ENCODE assay signal across 13 cellular contexts in the genomic region with DNA sequence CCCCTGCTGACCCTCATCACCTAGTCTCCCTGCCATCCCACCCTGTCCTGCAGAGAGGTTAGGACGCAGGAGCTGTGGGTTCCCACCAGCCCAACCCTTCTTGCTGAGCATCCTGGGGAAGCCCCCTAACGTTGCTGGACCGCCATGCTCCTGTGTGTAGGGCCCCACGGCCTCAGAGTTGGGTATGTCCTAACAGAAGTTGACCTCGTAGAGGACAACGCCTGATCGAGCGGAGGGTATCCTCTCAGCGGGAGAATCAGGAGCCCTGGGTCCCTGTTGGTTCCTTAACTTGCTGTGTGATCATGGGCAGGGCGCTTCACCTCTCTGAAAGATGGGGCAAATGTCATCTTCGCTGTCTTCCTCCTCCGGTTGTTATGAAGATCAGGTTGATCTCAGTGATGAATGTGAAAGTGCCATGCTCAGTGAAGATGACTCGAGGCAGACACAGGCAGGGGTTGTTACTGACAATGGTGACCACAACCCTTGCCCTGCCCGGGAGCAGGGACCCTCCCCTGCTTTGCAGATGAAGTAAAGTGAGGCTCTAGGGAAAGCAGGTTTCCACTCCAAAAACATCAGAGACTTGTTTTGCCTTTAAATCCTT. TPM values are rescaled to one million over a fixed set of nuclear protein-coding genes. Genes with fewer than 3 reads are reported as not detected.
DNase-seq lines count a peak whose midpoint lies in the region; ATAC-seq and TF ChIP-seq lines count a peak whose summit lies in the region.
"Had no signal": no experiment of that assay in that cellular context is flagged by ENCODE, and none has a peak within 500 bp of the region (broad histone marks: within the 10 kb centered on the region; RNA-seq: fewer than 3 reads in every experiment).

No MANE protein-coding gene starts in this region.

- DNase-seq in activated CD4-positive, alpha-beta T cell treated with anti-CD3 and anti-CD28 coated beads for 48 hours, result peak; percentile 69
- DNase-seq in activated CD4-positive, alpha-beta T cell treated with anti-CD3 and anti-CD28 coated beads, Interleukin-2, amount 50 U/mL, for 1 hour, result no peak
- DNase-seq in activated CD8-positive, alpha-beta T cell treated with anti-CD3 and anti-CD28 coated beads for 36 hours, result peak; percentile 74
- DNase-seq in central memory CD8-positive, alpha-beta T cell (ENCODE audit: low spot score in 2 of 2), result no peak
- no peak for DNase-seq in stimulated activated effector memory CD8-positive, alpha-beta T cell treated with anti-CD3 and anti-CD28 coated beads, Interleukin-12 subunit alpha, Interleukin-12 subunit beta, amount 100 ng/mL, for 72 hours (ENCODE audit: low spot score in 2 of 2)
- no peak for DNase-seq in NCI-H1417 (lab: John Stamatoyannopoulos, UW)
- DNase-seq in GM23248, result no peak
- DNase-seq: activated B cell treated with CpG ODN at 0.5 μM for 24 hours, head of caudate nucleus, kidney had no signal

- H3K27ac ChIP-seq in GM23248, result no peak overlapping the region

- H3K27me3 Mint-ChIP-seq in activated CD8-positive, alpha-beta T cell treated with anti-CD3 and anti-CD28 coated beads for 36 hours, result no peaks in the 10 kb centered on the region
- H3K27me3 Mint-ChIP-seq in central memory CD8-positive, alpha-beta T cell, result no peaks in the 10 kb centered on the region
- H3K27me3 Mint-ChIP-seq: activated B cell treated with CpG ODN at 0.5 μM for 24 hours had no signal

- H3K36me3 Mint-ChIP-seq in activated CD8-positive, alpha-beta T cell treated with anti-CD3 and anti-CD28 coated beads for 36 hours (ENCODE audit: low read depth), result peaks cover 34% of the 10 kb centered on the region
- H3K36me3 Mint-ChIP-seq in central memory CD8-positive, alpha-beta T cell (ENCODE audit: insufficient read depth), result peaks cover 9% of the 10 kb centered on the region
- no peaks in the 10 kb centered on the region for H3K36me3 Mint-ChIP-seq in stimulated activated effector memory CD8-positive, alpha-beta T cell treated with anti-CD3 and anti-CD28 coated beads, Interleukin-12 subunit alpha, Interleukin-12 subunit beta, amount 100 ng/mL, for 72 hours

- in situ Hi-C loops in GM23248 (cut with MboI), result no loop called here

- intact Hi-C loops in activated CD8-positive, alpha-beta T cell treated with anti-CD3 and anti-CD28 coated beads for 36 hours (cut with micrococcal nuclease), result no loop called here

- H3K9ac ChIP-seq in GM23248, result no peak overlapping the region

- H3K9me2 ChIP-seq in GM23248 (ENCODE audit: insufficient read depth), result no peaks in the 10 kb centered on the region

- no peaks in the 10 kb centered on the region for H3F3A ChIP-seq in GM23248 (ENCODE audit: insufficient read depth)

- no peaks in the 10 kb centered on the region for H3K4me1 ChIP-seq in GM23248 (ENCODE audit: insufficient read depth)

- H3K4me3 Mint-ChIP-seq in activated CD8-positive, alpha-beta T cell treated with anti-CD3 and anti-CD28 coated beads for 36 hours, result peak overlapping the region; percentile 78
- peak overlapping the region; percentile 79 for H3K4me3 Mint-ChIP-seq in central memory CD8-positive, alpha-beta T cell
- peak overlapping the region; percentile 44 for H3K4me3 Mint-ChIP-seq in stimulated activated effector memory CD8-positive, alpha-beta T cell treated with anti-CD3 and anti-CD28 coated beads, Interleukin-12 subunit alpha, Interleukin-12 subunit beta, amount 100 ng/mL, for 72 hours
- H3K4me3 Mint-ChIP-seq: activated B cell treated with CpG ODN at 0.5 μM for 24 hours had no signal

- WGBS in GM23248 (ENCODE audit: low coverage in 1 of 2, low lambda C conversion rate in 2 of 2, missing lambda C conversion rate in 2 of 2), 2 experiments, result 51 to 52% methylated on average over 14 of the region's 14 CpGs

- CTCF ChIA-PET in activated CD8-positive, alpha-beta T cell treated with anti-CD3 and anti-CD28 coated beads for 36 hours (lab: Charles Lee), result interaction anchor here (0.6 to 3.9 kb wide), 13 partner anchors 10 to 114 kb away, joined by 3 to 26 read pairs (median 4); no protein-coding TSS in a partner anchor

- peak; percentile 70 for ATAC-seq in activated CD8-positive, alpha-beta T cell treated with anti-CD3 and anti-CD28 coated beads for 36 hours
- ATAC-seq in central memory CD8-positive, alpha-beta T cell (replicated peaks; ENCODE audit: extremely low read depth, poor library complexity, severe bottlenecking), result peak; percentile 35
- peak; percentile 73 for ATAC-seq in stimulated activated effector memory CD8-positive, alpha-beta T cell treated with anti-CD3 and anti-CD28 coated beads, Interleukin-12 subunit alpha, Interleukin-12 subunit beta, amount 100 ng/mL, for 72 hours
- ATAC-seq in GM21786 (IDR thresholded peaks at IDR 0.05; ENCODE audit: unreplicated experiment), result no peak
- ATAC-seq: esophagus mucosa had no signal

- no peak overlapping the region for H3K4me3 ChIP-seq in GM23248

- H3K79me2 ChIP-seq in GM23248 (ENCODE audit: insufficient read depth), result no peaks in the 10 kb centered on the region

- no peak overlapping the region for H2AFZ ChIP-seq in GM23248

- no peaks in the 10 kb centered on the region for H3K9me3 ChIP-seq in GM23248 (ENCODE audit: low read depth)

- no peaks in the 10 kb centered on the region for H4K20me1 ChIP-seq in GM23248 (ENCODE audit: insufficient read depth)

- TF ChIP-seq CTCF in activated CD8-positive, alpha-beta T cell treated with anti-CD3 and anti-CD28 coated beads for 36 hours (IDR thresholded peaks at IDR 0.05), result no peak

- H3K27me3 ChIP-seq in GM23248 (replicated peaks; ENCODE audit: insufficient read depth), result peaks cover 3% of the 10 kb centered on the region; the same call in 1 of the 2 replicates

- H3K27ac Mint-ChIP-seq in activated CD8-positive, alpha-beta T cell treated with anti-CD3 and anti-CD28 coated beads for 36 hours, result peak overlapping the region; percentile 88
- H3K27ac Mint-ChIP-seq in central memory CD8-positive, alpha-beta T cell (ENCODE audit: low read depth), result peak overlapping the region; percentile 92
- H3K27ac Mint-ChIP-seq in stimulated activated effector memory CD8-positive, alpha-beta T cell treated with anti-CD3 and anti-CD28 coated beads, Interleukin-12 subunit alpha, Interleukin-12 subunit beta, amount 100 ng/mL, for 72 hours, result peak overlapping the region; percentile 6
- H3K27ac Mint-ChIP-seq: activated B cell treated with CpG ODN at 0.5 μM for 24 hours had no signal

- peaks cover 3% of the 10 kb centered on the region for H3K9me3 Mint-ChIP-seq in activated CD8-positive, alpha-beta T cell treated with anti-CD3 and anti-CD28 coated beads for 36 hours
- H3K9me3 Mint-ChIP-seq in central memory CD8-positive, alpha-beta T cell, result peaks cover 6% of the 10 kb centered on the region
- H3K9me3 Mint-ChIP-seq in stimulated activated effector memory CD8-positive, alpha-beta T cell treated with anti-CD3 and anti-CD28 coated beads, Interleukin-12 subunit alpha, Interleukin-12 subunit beta, amount 100 ng/mL, for 72 hours, result no peaks in the 10 kb centered on the region
- H3K9me3 Mint-ChIP-seq: activated B cell treated with CpG ODN at 0.5 μM for 24 hours had no signal

- H3K4me2 ChIP-seq in GM23248 (ENCODE audit: unreplicated experiment), result no peak overlapping the region

- no peaks in the 10 kb centered on the region for H3K36me3 ChIP-seq in GM23248 (ENCODE audit: low read depth)

- H3K4me1 Mint-ChIP-seq in activated CD8-positive, alpha-beta T cell treated with anti-CD3 and anti-CD28 coated beads for 36 hours (ENCODE audit: low read depth), result peaks cover 67% of the 10 kb centered on the region
- peaks cover 45% of the 10 kb centered on the region for H3K4me1 Mint-ChIP-seq in central memory CD8-positive, alpha-beta T cell
- H3K4me1 Mint-ChIP-seq in stimulated activated effector memory CD8-positive, alpha-beta T cell treated with anti-CD3 and anti-CD28 coated beads, Interleukin-12 subunit alpha, Interleukin-12 subunit beta, amount 100 ng/mL, for 72 hours, result peaks cover 34% of the 10 kb centered on the region

- POLR2A ChIA-PET in activated CD8-positive, alpha-beta T cell treated with anti-CD3 and anti-CD28 coated beads for 36 hours (lab: Charles Lee), result interaction anchor here (0.6 to 6.8 kb wide), 16 partner anchors 9 to 97 kb away, joined by 3 to 44 read pairs (median 4); a partner anchor contains a TSS

RNA-seq across cellular contexts. Expression of a gene that starts 19.3 kb away (rescaled TPM):
- total RNA-seq in activated CD8-positive, alpha-beta T cell treated with anti-CD3 and anti-CD28 coated beads for 36 hours, result 100 to 1,000 TPM; 214 to 215 TPM
- total RNA-seq in GM23248 (2014; rRNA removed; shearing (Covaris generic)), result not detected in 2 replicates
- polyA plus RNA-seq in GM23248 (2016; fragmentation: Nextera tagmentation; extraction: Ambion mirVana), result not detected in 2 replicates
- total RNA-seq: NCI-H460 had no signal

Comparison
In these comparisons a context has a peak if more than half of its experiments do, and no peak if none do; other contexts are left out.
1. DNase-seq: peak in activated CD4-positive, alpha-beta T cell treated with anti-CD3 and anti-CD28 coated beads for 48 hours (single experiment) and activated CD8-positive, alpha-beta T cell treated with anti-CD3 and anti-CD28 coated beads for 36 hours (single experiment); none in activated CD4-positive, alpha-beta T cell treated with anti-CD3 and anti-CD28 coated beads, Interleukin-2, amount 50 U/mL, for 1 hour (single experiment), central memory CD8-positive, alpha-beta T cell (0 of 2), stimulated activated effector memory CD8-positive, alpha-beta T cell treated with anti-CD3 and anti-CD28 coated beads, Interleukin-12 subunit alpha, Interleukin-12 subunit beta, amount 100 ng/mL, for 72 hours (0 of 2), NCI-H1417 (0 of 3) and GM23248 (single experiment).
2. H3K27ac Mint-ChIP-seq: peak in every context shown above with its lines; median percentile 92 in central memory CD8-positive, alpha-beta T cell; 88 in activated CD8-positive, alpha-beta T cell treated with anti-CD3 and anti-CD28 coated beads for 36 hours; 6 in stimulated activated effector memory CD8-positive, alpha-beta T cell treated with anti-CD3 and anti-CD28 coated beads, Interleukin-12 subunit alpha, Interleukin-12 subunit beta, amount 100 ng/mL, for 72 hours.
3. RNA of a gene that starts 19.3 kb away (total RNA-seq): 214 to 215 TPM in activated CD8-positive, alpha-beta T cell treated with anti-CD3 and anti-CD28 coated beads for 36 hours; not detected in GM23248; every median in the first group is over 100 times any median in the second.
4. Peak in every context shown above with its lines, with median percentiles within 50 percentile points of each other: H3K4me3 Mint-ChIP-seq.